ENCODE assay signal across 15 cellular contexts in genomic region chr6:31639449-31639861, GRCh38. TPM values are rescaled to one million over a fixed set of nuclear protein-coding genes. Genes with fewer than 3 reads are reported as not detected.
DNase-seq lines count a peak whose midpoint lies in the region; ATAC-seq and TF ChIP-seq lines count a peak whose summit lies in the region.
"Had no signal": no experiment of that assay in that cellular context is flagged by ENCODE, and none has a peak within 500 bp of the region (broad histone marks: within the 10 kb centered on the region; RNA-seq: fewer than 3 reads in every experiment).

No MANE protein-coding gene starts in this region.

- no peak for TF ChIP-seq CTCF in PC-3 (conservative IDR thresholded peaks at IDR 0.05; ENCODE audit: low read depth, low read length)
- no peak for TF ChIP-seq CTCF in brain microvascular endothelial cell (IDR thresholded peaks at IDR 0.05; ENCODE audit: low read depth, low read length, missing control alignments)

- H3K9me3 Mint-ChIP-seq in activated naive CD4-positive, alpha-beta T cell treated with anti-CD3 and anti-CD28 coated beads, Interleukin-2, amount 50 U/mL, for 72 hours = no peaks in the 10 kb centered on the region
- no peaks in the 10 kb centered on the region for H3K9me3 Mint-ChIP-seq in stimulated activated effector memory CD8-positive, alpha-beta T cell treated with anti-CD3 and anti-CD28 coated beads, Interleukin-12 subunit alpha, Interleukin-12 subunit beta, amount 100 ng/mL, for 72 hours
- no peaks in the 10 kb centered on the region for H3K9me3 Mint-ChIP-seq in stimulated activated memory B cell treated with anti-CD40 and anti-IgM and Interleukin-4, amounts not matched to agents 10 μg/mL and 1 μg/mL and 100 μg/mL, for 72 hours
- H3K9me3 Mint-ChIP-seq: activated naive CD8-positive, alpha-beta T cell treated with anti-CD3 and anti-CD28 coated beads, Interleukin-2, amount 10 ng/mL, durations not matched to agents 7 days and 5 days; CD4-positive, alpha-beta memory T cell; IgD-negative memory B cell had no signal

- H3K9me3 ChIP-seq in PC-3 (ENCODE audit: low read length) = no peaks in the 10 kb centered on the region
- H3K9me3 ChIP-seq: HAP-1 had no signal

- DNase-seq in activated naive CD4-positive, alpha-beta T cell treated with anti-CD3 and anti-CD28 coated beads, Interleukin-2, amount 50 U/mL, for 72 hours (ENCODE audit: low spot score in 2 of 2) = no peak
- no peak for DNase-seq in activated naive CD4-positive, alpha-beta T cell treated with anti-CD3 and anti-CD28 coated beads, Interleukin-2, amount 50 U/mL, for 16 hours
- DNase-seq in PC-3 (peak; percentile 17), brain microvascular endothelial cell (peak; percentile 38), NCI-H2029 treated with DMSO at 0.1 percent for 48 hours (lab: John Stamatoyannopoulos, UW) (no peak), NCI-H748 (lab: John Stamatoyannopoulos, UW; ENCODE audit: unreplicated experiment) (no peak)
- DNase-seq in stimulated activated effector memory CD8-positive, alpha-beta T cell treated with anti-CD3 and anti-CD28 coated beads, Interleukin-12 subunit alpha, Interleukin-12 subunit beta, amount 100 ng/mL, for 72 hours (ENCODE audit: low spot score in 2 of 2) = no peak
- DNase-seq: activated naive CD8-positive, alpha-beta T cell treated with anti-CD3 and anti-CD28 coated beads, Interleukin-2, amount 10 ng/mL, durations not matched to agents 7 days and 5 days; CD4-positive, alpha-beta memory T cell; effector CD4-positive, alpha-beta T cell; right cardiac atrium had no signal

- no TSS peak for BruUV-seq in PC-3 (replicated peaks; lab: Mats Ljungman, UMichigan)

- H3K36me3 ChIP-seq in PC-3 (ENCODE audit: low read depth, low read length) (peaks cover 52% of the 10 kb centered on the region), brain microvascular endothelial cell (replicated peaks) (peaks cover 84% of the 10 kb centered on the region)

- no peak overlapping the region for H3K4me3 Mint-ChIP-seq in stimulated activated effector memory CD8-positive, alpha-beta T cell treated with anti-CD3 and anti-CD28 coated beads, Interleukin-12 subunit alpha, Interleukin-12 subunit beta, amount 100 ng/mL, for 72 hours
- no peak overlapping the region for H3K4me3 Mint-ChIP-seq in stimulated activated memory B cell treated with anti-CD40 and anti-IgM and Interleukin-4, amounts not matched to agents 10 μg/mL and 1 μg/mL and 100 μg/mL, for 72 hours
- H3K4me3 Mint-ChIP-seq: activated naive CD8-positive, alpha-beta T cell treated with anti-CD3 and anti-CD28 coated beads, Interleukin-2, amount 10 ng/mL, durations not matched to agents 7 days and 5 days; IgD-negative memory B cell had no signal

- H3K9me2 ChIP-seq in PC-3 (replicated peaks; ENCODE audit: low read length) = no peaks in the 10 kb centered on the region

- H3K79me2 ChIP-seq in PC-3 (ENCODE audit: low read length) = no peaks in the 10 kb centered on the region
- H3K79me2 ChIP-seq: hepatocyte had no signal

- H3K4me1 ChIP-seq in PC-3 (ENCODE audit: insufficient read depth, low read length) = no peaks in the 10 kb centered on the region
- H3K4me1 ChIP-seq: HAP-1 had no signal

- H3K27me3 Mint-ChIP-seq in stimulated activated memory B cell treated with anti-CD40 and anti-IgM and Interleukin-4, amounts not matched to agents 10 μg/mL and 1 μg/mL and 100 μg/mL, for 72 hours = no peaks in the 10 kb centered on the region
- H3K27me3 Mint-ChIP-seq: activated naive CD8-positive, alpha-beta T cell treated with anti-CD3 and anti-CD28 coated beads, Interleukin-2, amount 10 ng/mL, durations not matched to agents 7 days and 5 days; CD4-positive, alpha-beta memory T cell; IgD-negative memory B cell had no signal

- peaks cover 8% of the 10 kb centered on the region for H3K4me1 Mint-ChIP-seq in stimulated activated effector memory CD8-positive, alpha-beta T cell treated with anti-CD3 and anti-CD28 coated beads, Interleukin-12 subunit alpha, Interleukin-12 subunit beta, amount 100 ng/mL, for 72 hours
- H3K4me1 Mint-ChIP-seq in stimulated activated memory B cell treated with anti-CD40 and anti-IgM and Interleukin-4, amounts not matched to agents 10 μg/mL and 1 μg/mL and 100 μg/mL, for 72 hours = no peaks in the 10 kb centered on the region
- H3K4me1 Mint-ChIP-seq: IgD-negative memory B cell had no signal

- no peaks in the 10 kb centered on the region for H3K27me3 ChIP-seq in PC-3 (ENCODE audit: low read length)
- H3K27me3 ChIP-seq in brain microvascular endothelial cell (replicated peaks) = no peaks in the 10 kb centered on the region
- H3K27me3 ChIP-seq: hepatocyte had no signal

- intact Hi-C loops in PC-3 (cut with micrococcal nuclease) = no loop called here

- peak; percentile 14 to 69 for ATAC-seq in activated naive CD4-positive, alpha-beta T cell treated with anti-CD3 and anti-CD28 coated beads, Interleukin-2, amount 50 U/mL, for 72 hours
- ATAC-seq in PC-3 = peak; percentile 29
- ATAC-seq in stimulated activated effector memory CD8-positive, alpha-beta T cell treated with anti-CD3 and anti-CD28 coated beads, Interleukin-12 subunit alpha, Interleukin-12 subunit beta, amount 100 ng/mL, for 72 hours = peak; percentile 48
- ATAC-seq in stimulated activated memory B cell treated with anti-CD40 and anti-IgM and Interleukin-4, amounts not matched to agents 10 μg/mL and 1 μg/mL and 100 μg/mL, for 72 hours = no peak
- ATAC-seq: right cardiac atrium had no signal

- H4K20me1 ChIP-seq in PC-3 (ENCODE audit: low read length) = no peaks in the 10 kb centered on the region

- H3K4me2 ChIP-seq in PC-3 (ENCODE audit: low read length) = no peak overlapping the region
- H3K4me2 ChIP-seq: hepatocyte had no signal

- H2AFZ ChIP-seq in PC-3 (ENCODE audit: low read length) = no peak overlapping the region
- H2AFZ ChIP-seq: hepatocyte had no signal

- H3K27ac ChIP-seq in PC-3 (ENCODE audit: low read length) (no peak overlapping the region), brain microvascular endothelial cell (no peak overlapping the region)
- H3K27ac ChIP-seq: hepatocyte had no signal

- no peak overlapping the region for H3K9ac ChIP-seq in PC-3 (ENCODE audit: low read length)

- in situ Hi-C loops in brain microvascular endothelial cell (cut with HindIII; ENCODE audit: low pct_ligation_motif_present, low sequenced_read_pairs) = no loop called here

- CTCF ChIA-PET in PC-3 (lab: Charles Lee) = no interaction called here

- H3K27ac Mint-ChIP-seq in activated naive CD4-positive, alpha-beta T cell treated with anti-CD3 and anti-CD28 coated beads, Interleukin-2, amount 50 U/mL, for 72 hours = peak overlapping the region in 1 of 2 donors; percentile 85
- H3K27ac Mint-ChIP-seq in stimulated activated effector memory CD8-positive, alpha-beta T cell treated with anti-CD3 and anti-CD28 coated beads, Interleukin-12 subunit alpha, Interleukin-12 subunit beta, amount 100 ng/mL, for 72 hours = peak overlapping the region; percentile 85
- no peak overlapping the region for H3K27ac Mint-ChIP-seq in stimulated activated memory B cell treated with anti-CD40 and anti-IgM and Interleukin-4, amounts not matched to agents 10 μg/mL and 1 μg/mL and 100 μg/mL, for 72 hours
- H3K27ac Mint-ChIP-seq: activated naive CD8-positive, alpha-beta T cell treated with anti-CD3 and anti-CD28 coated beads, Interleukin-2, amount 10 ng/mL, durations not matched to agents 7 days and 5 days had no signal

- no peak overlapping the region for H3K4me3 ChIP-seq in PC-3 (ENCODE audit: low read length)
- no peak overlapping the region for H3K4me3 ChIP-seq in brain microvascular endothelial cell (ENCODE audit: low read depth, low read length)
- H3K4me3 ChIP-seq: HAP-1, hepatocyte had no signal

- peaks cover 14% of the 10 kb centered on the region for H3F3A ChIP-seq in PC-3 (ENCODE audit: low read length, unreplicated experiment)

- POLR2A ChIA-PET in PC-3 (lab: Charles Lee; ENCODE audit: unreplicated experiment) = no interaction called here

- peaks cover 5 to 17% of the 10 kb centered on the region in 2 donors for H3K36me3 Mint-ChIP-seq in activated naive CD4-positive, alpha-beta T cell treated with anti-CD3 and anti-CD28 coated beads, Interleukin-2, amount 50 U/mL, for 72 hours
- peaks cover 100% of the 10 kb centered on the region for H3K36me3 Mint-ChIP-seq in stimulated activated effector memory CD8-positive, alpha-beta T cell treated with anti-CD3 and anti-CD28 coated beads, Interleukin-12 subunit alpha, Interleukin-12 subunit beta, amount 100 ng/mL, for 72 hours
- H3K36me3 Mint-ChIP-seq in stimulated activated memory B cell treated with anti-CD40 and anti-IgM and Interleukin-4, amounts not matched to agents 10 μg/mL and 1 μg/mL and 100 μg/mL, for 72 hours = peaks cover 58% of the 10 kb centered on the region
- H3K36me3 Mint-ChIP-seq: IgD-negative memory B cell had no signal

RNA-seq across cellular contexts. Expression of gene BAG6, which starts 13.0 kb away (rescaled TPM):
- total RNA-seq in activated naive CD4-positive, alpha-beta T cell treated with anti-CD3 and anti-CD28 coated beads, Interleukin-2, amount 50 U/mL, for 72 hours = 100 to 1,000 TPM; 286 to 303 TPM
- 320 and 365 TPM in 2 replicates for total RNA-seq in PC-3 (2014; rRNA removed)

RNA-seq across cellular contexts. Expression of gene APOM, which starts 16.2 kb away (rescaled TPM):
- 1 to 10 TPM; 2.6 to 2.7 TPM for total RNA-seq in activated naive CD4-positive, alpha-beta T cell treated with anti-CD3 and anti-CD28 coated beads, Interleukin-2, amount 50 U/mL, for 72 hours
- total RNA-seq in PC-3 (2014; rRNA removed) = 1.6 and 2.2 TPM in 2 replicates

RNA-seq across cellular contexts. Expression of gene PRRC2A, which starts 18.9 kb away (rescaled TPM):
- total RNA-seq in activated naive CD4-positive, alpha-beta T cell treated with anti-CD3 and anti-CD28 coated beads, Interleukin-2, amount 50 U/mL, for 72 hours = 100 to 1,000 TPM; 253 to 336 TPM
- total RNA-seq in PC-3 (2014; rRNA removed) = 123 and 169 TPM in 2 replicates

RNA-seq across cellular contexts. Expression of gene C6orf47, which starts 21.1 kb away (rescaled TPM):
- total RNA-seq in activated naive CD4-positive, alpha-beta T cell treated with anti-CD3 and anti-CD28 coated beads, Interleukin-2, amount 50 U/mL, for 72 hours = 10 to 100 TPM; 15.0 to 16.4 TPM
- 26.3 and 33.2 TPM in 2 replicates for total RNA-seq in PC-3 (2014; rRNA removed)

RNA-seq across cellular contexts. Expression of gene AIF1, which starts 24.4 kb away (rescaled TPM):
- 100 to 1,000 TPM in 1 of 2 donors, 10 to 100 TPM in 1; 43.9 to 117 TPM for total RNA-seq in activated naive CD4-positive, alpha-beta T cell treated with anti-CD3 and anti-CD28 coated beads, Interleukin-2, amount 50 U/mL, for 72 hours
- total RNA-seq in PC-3 (2014; rRNA removed) = not detected in 2 replicates

Comparison
In these comparisons a context has a peak if more than half of its experiments do, and no peak if none do; other contexts are left out.
1. DNase-seq: peak in PC-3 (single experiment) and brain microvascular endothelial cell (single experiment); none in activated naive CD4-positive, alpha-beta T cell treated with anti-CD3 and anti-CD28 coated beads, Interleukin-2, amount 50 U/mL, for 72 hours (0 of 2), activated naive CD4-positive, alpha-beta T cell treated with anti-CD3 and anti-CD28 coated beads, Interleukin-2, amount 50 U/mL, for 16 hours (single experiment), stimulated activated effector memory CD8-positive, alpha-beta T cell treated with anti-CD3 and anti-CD28 coated beads, Interleukin-12 subunit alpha, Interleukin-12 subunit beta, amount 100 ng/mL, for 72 hours (0 of 2), NCI-H2029 treated with DMSO at 0.1 percent for 48 hours (single experiment) and NCI-H748 (single experiment).